ENCODE assay signal across 16 cellular contexts in the genomic region with DNA sequence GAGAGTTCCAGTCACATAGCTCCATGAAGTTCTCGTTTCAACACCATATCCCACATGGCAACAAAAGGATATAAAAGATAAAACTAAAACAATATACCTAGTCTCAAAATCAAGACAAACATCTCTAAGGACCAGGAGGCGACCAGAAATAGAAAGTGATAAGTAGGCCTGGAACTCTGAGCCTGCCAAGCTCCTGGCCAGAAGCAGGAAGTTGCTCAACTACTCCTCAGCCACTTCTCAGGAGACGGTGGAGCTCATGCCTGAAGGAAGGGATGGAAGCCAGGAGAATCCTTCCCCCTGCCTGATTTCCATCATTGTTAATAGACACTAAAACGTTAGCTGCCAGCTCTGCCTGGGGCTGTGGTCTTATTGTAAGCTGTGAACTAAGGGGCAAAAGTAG.
DNase-seq lines count a peak whose midpoint lies in the region; ATAC-seq, FAIRE-seq and TF ChIP-seq lines count a peak whose summit lies in the region.
"Had no signal": no experiment of that assay in that cellular context is flagged by ENCODE, and none has a peak within 500 bp of the region (broad histone marks: within the 10 kb centered on the region; RNA-seq: fewer than 3 reads in every experiment).

No MANE protein-coding gene starts in this region.

- H3K79me2 ChIP-seq in HepG2 (ENCODE audit: insufficient read depth, low read length): no peaks in the 10 kb centered on the region

- no peaks in the 10 kb centered on the region for H3K27me3 ChIP-seq in right lobe of liver
- no peaks in the 10 kb centered on the region for H3K27me3 ChIP-seq in HepG2 (ENCODE audit: control insufficient read depth in 1 of 2, insufficient read depth in 2 of 2, low read length in 2 of 2)
- no peaks in the 10 kb centered on the region for H3K27me3 ChIP-seq in lung (ENCODE audit: control insufficient read depth, insufficient read depth)
- H3K27me3 ChIP-seq in neuronal stem cell (ENCODE audit: control insufficient read depth in 3 of 3, insufficient read depth in 3 of 3, low read depth in 1 of 3, low read length in 3 of 3): no peaks in the 10 kb centered on the region
- H3K27me3 ChIP-seq: adrenal gland, dorsolateral prefrontal cortex, suprapubic skin had no signal

- H3K4ac ChIP-seq in neuronal stem cell (ENCODE audit: low read length): no peak overlapping the region

- H2AFZ ChIP-seq in HepG2 (ENCODE audit: low read length) (no peak overlapping the region), neuronal stem cell (ENCODE audit: low read length) (no peak overlapping the region)

- no peaks in the 10 kb centered on the region for H3K79me1 ChIP-seq in neuronal stem cell (ENCODE audit: low read depth, low read length)

- no peak overlapping the region for H3K14ac ChIP-seq in neuronal stem cell (ENCODE audit: low read length)

- H4K8ac ChIP-seq in neuronal stem cell (ENCODE audit: low read depth, low read length): no peak overlapping the region

- in situ Hi-C loops in HepG2 (cut with HindIII; ENCODE audit: extremely low pct_ligation_motif_present, low pct_unique_long_range_greater_than_20kb): no loop called here

- no peak for TF ChIP-seq POLR2A in right lobe of liver (IDR thresholded peaks at IDR 0.05)
- no peak for TF ChIP-seq POLR2A in HepG2 (IDR thresholded peaks at IDR 0.05; ENCODE audit: insufficient read depth in 1 of 2, low read depth in 2 of 2, low read length in 2 of 2)

- TF ChIP-seq CTCF in right lobe of liver (IDR thresholded peaks at IDR 0.05) (no peak), HepG2 (CRISPR knock-in tag; IDR thresholded peaks at IDR 0.05) (no peak), lung (IDR thresholded peaks at IDR 0.05; ENCODE audit: control extremely low read depth, extremely low read depth) (no peak)

- H4K20me1 ChIP-seq in HepG2 (ENCODE audit: insufficient read depth, low read length): no peaks in the 10 kb centered on the region

- H2BK120ac ChIP-seq in neuronal stem cell (ENCODE audit: low read depth, low read length): no peak overlapping the region

- H3K36me3 ChIP-seq in right lobe of liver (no peaks in the 10 kb centered on the region), HepG2 (replicated peaks in 1 of 2; ENCODE audit: control insufficient read depth in 1 of 2, insufficient read depth in 2 of 2, low read length in 2 of 2) (no peaks in the 10 kb centered on the region), lung (ENCODE audit: control insufficient read depth in 2 of 2, insufficient read depth in 2 of 2, low read length in 2 of 2) (no peaks in the 10 kb centered on the region), neuronal stem cell (replicated peaks in 1 of 2; ENCODE audit: control insufficient read depth in 2 of 2, insufficient read depth in 2 of 2, low read length in 2 of 2) (no peaks in the 10 kb centered on the region)
- H3K36me3 ChIP-seq: adrenal gland, suprapubic skin had no signal

- H3K4me1 ChIP-seq in right lobe of liver: no peaks in the 10 kb centered on the region
- H3K4me1 ChIP-seq in HepG2 (ENCODE audit: insufficient read depth, low read length): no peaks in the 10 kb centered on the region
- H3K4me1 ChIP-seq in lung (ENCODE audit: control insufficient read depth in 2 of 2, insufficient read depth in 2 of 2, low read length in 2 of 2): peaks cover 0 to 2% of the 10 kb centered on the region in 2 donors
- H3K4me1 ChIP-seq in neuronal stem cell (ENCODE audit: control insufficient read depth in 2 of 2, insufficient read depth in 1 of 2, low read depth in 1 of 2, low read length in 2 of 2): peaks cover 0 to 1% of the 10 kb centered on the region in 2 donors
- H3K4me1 ChIP-seq: adrenal gland had no signal

- H2BK15ac ChIP-seq in neuronal stem cell (ENCODE audit: low read length): no peak overlapping the region

- intact Hi-C loops in right lobe of liver (cut with DNase I): no loop called here
- intact Hi-C loops in HepG2 (cut with micrococcal nuclease; ENCODE audit: unreplicated experiment): no loop called here

- H3K4me2 ChIP-seq in HepG2 (ENCODE audit: low read depth, low read length) (no peak overlapping the region), neuronal stem cell (ENCODE audit: insufficient read depth, low read length, poor library complexity, severe bottlenecking) (no peak overlapping the region)

- H2BK12ac ChIP-seq in neuronal stem cell (ENCODE audit: low read length): no peak overlapping the region

- H3K27ac ChIP-seq in right lobe of liver (no peak overlapping the region), HepG2 (ENCODE audit: extremely low read length, insufficient read depth, low read length) (no peak overlapping the region), lung (ENCODE audit: low read depth in 1 of 2, low read length in 1 of 2) (peak overlapping the region; percentile 65), neuronal stem cell (replicated peaks; ENCODE audit: low read length) (no peak overlapping the region)
- H3K27ac ChIP-seq: adrenal gland, dorsolateral prefrontal cortex, suprapubic skin had no signal

- no peak overlapping the region for H2AK5ac ChIP-seq in neuronal stem cell (ENCODE audit: low read depth, low read length)

- 54% methylated on average over 4 of the region's 4 CpGs for WGBS in right lobe of liver (ENCODE audit: insufficient coverage, low coverage, low lambda C conversion rate, missing lambda C conversion rate)
- WGBS in HepG2 (ENCODE audit: low lambda C conversion rate): 81% methylated on average over 4 of the region's 4 CpGs
- 26 to 44% methylated on average over 4 of the region's 4 CpGs for WGBS in lung, 2 donors
- WGBS in neuronal stem cell (ENCODE audit: extremely low coverage in 2 of 2, insufficient read length in 2 of 2, insufficient replicate concordance in 1 of 2), 2 donors: no CpG with 5 or more reads among the region's 4 CpGs

- H4K91ac ChIP-seq in neuronal stem cell (ENCODE audit: low read depth, low read length, poor library complexity): no peak overlapping the region

- ATAC-seq in right lobe of liver: peak in 3 of 4 donors; percentile 29 to 33 (median 32)
- no peak for ATAC-seq in HepG2
- peak; percentile 72 for ATAC-seq in lung (ENCODE audit: insufficient read depth, low FRiP score)
- ATAC-seq in stimulated activated naive CD8-positive, alpha-beta T cell treated with anti-CD3 and anti-CD28 coated beads, Interleukin-15, Interleukin-2, amounts not matched to agents 100 U/mL and 50 U/mL, for 24 hours: no peak

- BruUV-seq in HepG2 (replicated peaks; lab: Mats Ljungman, UMichigan): no TSS peak

- no peak for TF ChIP-seq RAD21 in HepG2 (CRISPR knock-in tag; IDR thresholded peaks at IDR 0.05)

- POLR2A ChIA-PET in HepG2 (lab: Yijun Ruan, JAX): no interaction called here

- no peak overlapping the region for H3K23ac ChIP-seq in neuronal stem cell (ENCODE audit: low read depth, low read length, poor library complexity)

- H3K4me3 ChIP-seq in right lobe of liver (no peak overlapping the region), HepG2 (replicated peaks in 1 of 3; ENCODE audit: insufficient read depth in 1 of 3, low read depth in 2 of 3, low read length in 3 of 3) (no peak overlapping the region), lung (no peak overlapping the region), neuronal stem cell (ENCODE audit: low read length in 2 of 2) (no peak overlapping the region)
- H3K4me3 ChIP-seq: adrenal gland, dorsolateral prefrontal cortex, suprapubic skin had no signal

- no peaks in the 10 kb centered on the region for H3K9me3 ChIP-seq in right lobe of liver
- H3K9me3 ChIP-seq in HepG2 (ENCODE audit: low read length): no peaks in the 10 kb centered on the region
- no peaks in the 10 kb centered on the region for H3K9me3 ChIP-seq in lung (ENCODE audit: control insufficient read depth in 2 of 2, insufficient read depth in 1 of 2, low read length in 1 of 2)
- H3K9me3 ChIP-seq in neuronal stem cell (replicated peaks in 1 of 2; ENCODE audit: control insufficient read depth in 2 of 2, insufficient read depth in 1 of 2, low read depth in 1 of 2, low read length in 2 of 2): no peaks in the 10 kb centered on the region
- H3K9me3 ChIP-seq: adrenal gland, suprapubic skin had no signal

- H3K9ac ChIP-seq in HepG2 (ENCODE audit: insufficient read depth, low read depth, low read length) (no peak overlapping the region), neuronal stem cell (ENCODE audit: low read depth, low read length, poor library complexity) (no peak overlapping the region)

- no peak overlapping the region for H3K18ac ChIP-seq in neuronal stem cell (ENCODE audit: low read length)

- CTCF ChIA-PET in HepG2 (lab: Yijun Ruan, JAX; ENCODE audit: low intra/inter-chr PET ratio, low total read pairs): no interaction called here

- TF ChIP-seq EP300 in HepG2 (IDR thresholded peaks at IDR 0.05; ENCODE audit: low read depth in 2 of 2, low read length in 2 of 2): no peak
- TF ChIP-seq EP300 in HepG2 (CRISPR knock-in tag; IDR thresholded peaks at IDR 0.05; ENCODE audit: borderline replicate concordance): no peak

- no peak overlapping the region for H2BK5ac ChIP-seq in neuronal stem cell (ENCODE audit: low read length)

- DNase-seq in right lobe of liver: no peak
- no peak for DNase-seq in HepG2 (ENCODE audit: low spot score)
- peak; percentile 55 for DNase-seq in fibroblast of gingiva (ENCODE audit: low read depth)
- DNase-seq in lung (ENCODE audit: low spot score): peak; percentile 44
- DNase-seq in UCSD-AML1 (lab: John Stamatoyannopoulos, UW; ENCODE audit: unreplicated experiment): no peak
- no peak for DNase-seq in neuronal stem cell (ENCODE audit: low spot score)
- DNase-seq in activated T-cell treated with anti-CD3 and anti-CD28 coated beads, Interleukin-2, amount 50 U/mL, for 1 hour: no peak
- no peak for DNase-seq in stimulated activated naive CD8-positive, alpha-beta T cell treated with anti-CD3 and anti-CD28 coated beads, Interleukin-15, Interleukin-2, amounts not matched to agents 100 U/mL and 50 U/mL, for 24 hours
- DNase-seq: activated CD4-positive, alpha-beta T cell treated with anti-CD3 and anti-CD28 coated beads for 1 hour; activated T-cell treated with anti-CD3 and anti-CD28 coated beads, Interleukin-2, amount 50 U/mL, for 48 hours; COR-L47; dorsolateral prefrontal cortex; H9; NCI-H2227 treated with DMSO at 0.1 percent for 48 hours had no signal

- FAIRE-seq in HepG2 (lab: Jason Lieb, UNC): no peak

TF ChIP-seq in HepG2, 621 proteins besides CTCF, POLR2A, EP300 and RAD21 (continues in another document):
- no peak for TF ChIP-seq GTF3A (CRISPR knock-in tag; conservative IDR thresholded peaks at IDR 0.05)

Comparison
In these comparisons a context has a peak if more than half of its experiments do, and no peak if none do; other contexts are left out.
1. ATAC-seq: peak in right lobe of liver (3 of 4) and lung (single experiment); none in HepG2 (single experiment) and stimulated activated naive CD8-positive, alpha-beta T cell treated with anti-CD3 and anti-CD28 coated beads, Interleukin-15, Interleukin-2, amounts not matched to agents 100 U/mL and 50 U/mL, for 24 hours (single experiment).
2. DNase-seq: peak in fibroblast of gingiva (single experiment) and lung (single experiment); none in right lobe of liver (0 of 3), HepG2 (single experiment), UCSD-AML1 (single experiment), neuronal stem cell (single experiment), activated T-cell treated with anti-CD3 and anti-CD28 coated beads, Interleukin-2, amount 50 U/mL, for 1 hour (single experiment) and stimulated activated naive CD8-positive, alpha-beta T cell treated with anti-CD3 and anti-CD28 coated beads, Interleukin-15, Interleukin-2, amounts not matched to agents 100 U/mL and 50 U/mL, for 24 hours (single experiment).
3. H3K27ac ChIP-seq: peak in lung (2 of 2); none in right lobe of liver (0 of 3), HepG2 (single experiment) and neuronal stem cell (single experiment).